23 cellular contexts compared by ENCODE assay signal in the genomic region with DNA sequence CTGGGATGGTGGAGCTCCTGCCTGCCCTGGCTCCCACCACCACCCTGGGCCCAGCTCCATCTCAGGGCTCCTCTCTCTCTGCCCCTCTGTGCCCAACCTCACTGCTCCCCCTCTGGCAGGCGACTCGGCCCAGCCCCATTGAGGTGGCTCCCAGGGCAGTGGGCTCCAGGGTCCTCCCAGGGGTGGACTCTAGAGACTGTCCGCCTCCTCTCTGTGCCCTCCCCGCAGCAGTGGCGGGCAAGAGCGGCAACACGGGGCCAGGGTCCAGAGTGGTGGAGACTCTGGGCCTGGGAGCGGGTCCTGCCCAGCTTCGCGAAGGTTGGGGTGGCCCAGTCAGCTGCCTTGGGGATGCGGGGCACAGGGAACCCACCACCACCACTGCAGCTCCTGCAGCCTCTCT.
"Had no signal": no experiment of that assay in that cellular context is flagged by ENCODE, and none has a peak within 500 bp of the region (broad histone marks: within the 10 kb centered on the region; RNA-seq: fewer than 3 reads in every experiment).

No MANE protein-coding gene starts in this region.

- H3K4me3 ChIP-seq: SJCRH30 had no signal

- H3K27ac Mint-ChIP-seq: activated CD4-positive, alpha-beta memory T cell treated with anti-CD3 and anti-CD28 coated beads, Interleukin-2, amount 10 ng/mL, durations not matched to agents 7 days and 5 days; activated CD4-positive, alpha-beta T cell treated with anti-CD3 and anti-CD28 coated beads for 36 hours; activated naive CD4-positive, alpha-beta T cell treated with anti-CD3 and anti-CD28 coated beads, Interleukin-2, amount 10 ng/mL, durations not matched to agents 7 days and 5 days; activated naive CD8-positive, alpha-beta T cell treated with anti-CD3 and anti-CD28 coated beads for 36 hours; activated T-helper 17 cell treated with anti-CD3 and anti-CD28 coated beads, Interleukin-2, amount 50 U/mL, for 72 hours had no signal

- ATAC-seq: activated CD4-positive, alpha-beta T cell treated with anti-CD3 and anti-CD28 coated beads for 36 hours; activated T-helper 17 cell treated with anti-CD3 and anti-CD28 coated beads, Interleukin-2, amount 50 U/mL, for 72 hours had no signal

- H3K9me3 ChIP-seq: SJCRH30, SK-N-SH had no signal

- DNase-seq: activated CD4-positive, alpha-beta memory T cell treated with anti-CD3 and anti-CD28 coated beads, Interleukin-2, amount 10 ng/mL, durations not matched to agents 7 days and 5 days; activated CD4-positive, alpha-beta T cell treated with anti-CD3 and anti-CD28 coated beads for 36 hours; activated CD4-positive, alpha-beta T cell treated with anti-CD3 and anti-CD28 coated beads, Interleukin-2, amount 50 U/mL, for 1 hour; activated gamma-delta T cell treated with Interleukin-2 at 50 U/mL for 16 hours; activated naive CD4-positive, alpha-beta T cell treated with anti-CD3 and anti-CD28 coated beads, Interleukin-2, amount 10 ng/mL, durations not matched to agents 7 days and 5 days; activated naive CD8-positive, alpha-beta T cell treated with anti-CD3 and anti-CD28 coated beads for 36 hours; activated T-cell treated with anti-CD3 and anti-CD28 coated beads for 4 hours; activated T-cell treated with anti-CD3 and anti-CD28 coated beads, Interleukin-2, amount 50 U/mL, for 48 hours; IMR-90; Kasumi-1; KBM-7; NCI-H1048; NCI-H1930; NCI-H2107; NCI-H345; NCI-H510A; NCI-H526 treated with DMSO at 0.1 percent for 48 hours; NCI-H82; SJCRH30; SK-N-SH; T-helper 1 cell; WERI-Rb-1 had no signal

- H3K27me3 Mint-ChIP-seq: activated CD4-positive, alpha-beta memory T cell treated with anti-CD3 and anti-CD28 coated beads, Interleukin-2, amount 10 ng/mL, durations not matched to agents 7 days and 5 days; activated CD4-positive, alpha-beta T cell treated with anti-CD3 and anti-CD28 coated beads for 36 hours; activated naive CD4-positive, alpha-beta T cell treated with anti-CD3 and anti-CD28 coated beads, Interleukin-2, amount 10 ng/mL, durations not matched to agents 7 days and 5 days; activated naive CD8-positive, alpha-beta T cell treated with anti-CD3 and anti-CD28 coated beads for 36 hours; activated T-helper 17 cell treated with anti-CD3 and anti-CD28 coated beads, Interleukin-2, amount 50 U/mL, for 72 hours had no signal

- H3K9ac ChIP-seq: SK-N-SH had no signal

- H3K4me2 ChIP-seq: SK-N-SH had no signal

- H3K9me3 Mint-ChIP-seq: activated naive CD8-positive, alpha-beta T cell treated with anti-CD3 and anti-CD28 coated beads for 36 hours; activated T-helper 17 cell treated with anti-CD3 and anti-CD28 coated beads, Interleukin-2, amount 50 U/mL, for 72 hours had no signal

- H3K4me1 Mint-ChIP-seq: activated CD4-positive, alpha-beta memory T cell treated with anti-CD3 and anti-CD28 coated beads, Interleukin-2, amount 10 ng/mL, durations not matched to agents 7 days and 5 days; activated CD4-positive, alpha-beta T cell treated with anti-CD3 and anti-CD28 coated beads for 36 hours; activated naive CD8-positive, alpha-beta T cell treated with anti-CD3 and anti-CD28 coated beads for 36 hours; activated T-helper 17 cell treated with anti-CD3 and anti-CD28 coated beads, Interleukin-2, amount 50 U/mL, for 72 hours had no signal

- H3K4me1 ChIP-seq: SJCRH30 had no signal

- H3K27me3 ChIP-seq: SJCRH30 had no signal

- H3K27ac ChIP-seq: SJCRH30, WERI-Rb-1 had no signal

- H3K4me3 Mint-ChIP-seq: activated CD4-positive, alpha-beta memory T cell treated with anti-CD3 and anti-CD28 coated beads, Interleukin-2, amount 10 ng/mL, durations not matched to agents 7 days and 5 days; activated CD4-positive, alpha-beta T cell treated with anti-CD3 and anti-CD28 coated beads for 36 hours; activated naive CD4-positive, alpha-beta T cell treated with anti-CD3 and anti-CD28 coated beads, Interleukin-2, amount 10 ng/mL, durations not matched to agents 7 days and 5 days; activated naive CD8-positive, alpha-beta T cell treated with anti-CD3 and anti-CD28 coated beads for 36 hours; activated T-helper 17 cell treated with anti-CD3 and anti-CD28 coated beads, Interleukin-2, amount 50 U/mL, for 72 hours had no signal
